Comparison of ENCODE assay signal across 8 cellular contexts in the genomic region with DNA sequence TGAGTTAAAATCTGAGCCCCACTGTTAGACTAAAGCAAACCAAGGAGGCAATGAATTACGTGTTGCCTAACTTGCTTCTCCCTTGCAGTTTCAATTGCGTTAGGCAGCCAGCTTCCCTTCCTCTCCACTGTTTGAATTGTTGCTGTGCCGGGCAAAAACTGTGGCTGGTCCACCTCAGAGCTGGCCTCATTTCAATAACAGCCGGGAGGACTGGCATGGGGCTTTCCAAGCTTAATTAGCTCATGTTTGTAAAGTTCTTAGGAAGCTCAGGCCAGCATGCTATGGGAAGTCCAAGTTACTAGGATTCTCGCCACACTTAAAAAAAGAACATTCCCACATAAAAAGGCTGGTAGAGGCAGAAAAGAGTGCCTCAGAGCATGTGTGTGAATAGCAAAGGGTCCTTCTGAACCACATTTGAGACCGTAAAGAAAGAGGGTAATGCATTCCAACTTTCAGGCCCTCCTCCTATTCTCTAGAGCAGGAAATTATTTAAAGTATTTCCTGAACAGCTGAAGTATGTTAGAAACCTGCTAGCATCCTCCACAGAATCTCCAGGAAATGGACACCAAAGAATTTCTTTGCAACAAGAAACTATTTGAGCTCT.
DNase-seq lines count a peak whose midpoint lies in the region; ATAC-seq, FAIRE-seq and TF ChIP-seq lines count a peak whose summit lies in the region.

No MANE protein-coding gene starts in this region.

- peaks cover 46% of the 10 kb centered on the region for H3K4me1 ChIP-seq in GM23248 (ENCODE audit: insufficient read depth)
- H3K4me1 ChIP-seq in GM12878 (ENCODE audit: control insufficient read depth, insufficient read depth, low read length): no peaks in the 10 kb centered on the region

- H3K9ac ChIP-seq in GM23248 (peak overlapping the region; percentile 78), GM12878 (ENCODE audit: control insufficient read depth, insufficient read depth, low read length) (no peak overlapping the region)

- no peaks in the 10 kb centered on the region for H3K9me3 ChIP-seq in GM23248 (ENCODE audit: low read depth)
- no peaks in the 10 kb centered on the region for H3K9me3 ChIP-seq in GM12878 (replicated peaks; ENCODE audit: control insufficient read depth, insufficient read depth, low read length)

- no peak for TF ChIP-seq POLR2A in GM12878 (IDR thresholded peaks at IDR 0.05; ENCODE audit: low read depth, low read length)

- TF ChIP-seq RAD21 in GM12878 (IDR thresholded peaks at IDR 0.05; ENCODE audit: insufficient read depth, low read depth, low read length): no peak

- H3K4me3 ChIP-seq in GM23248 (0 out of 2 replicates have a peak overlapping the region, but pooled peaks have one; percentile 22), GM12878 (no peak overlapping the region), skeletal muscle cell (ENCODE audit: low read depth, low read length) (no peak overlapping the region)

- no peak for FAIRE-seq in GM12878 (lab: Jason Lieb, UNC)

- no peak for TF ChIP-seq CTCF in GM12878 (IDR thresholded peaks at IDR 0.05 in 2 of 3, conservative IDR thresholded peaks at IDR 0.05 in 1 of 3; ENCODE audit: control insufficient read depth in 2 of 3, extremely low read depth in 1 of 3, insufficient read depth in 1 of 3, low read depth in 3 of 3, low read length in 3 of 3)

- H3K9me2 ChIP-seq in GM23248 (ENCODE audit: insufficient read depth): no peaks in the 10 kb centered on the region

- H3K27ac ChIP-seq in GM23248 (peak overlapping the region; percentile 95), GM12878 (ENCODE audit: control insufficient read depth, insufficient read depth) (no peak overlapping the region)

- TF ChIP-seq EP300 in GM12878 (IDR thresholded peaks at IDR 0.05; ENCODE audit: borderline replicate concordance in 1 of 2, control insufficient read depth in 1 of 2, low read depth in 2 of 2, low read length in 2 of 2): no peak

- DNase-seq in GM23248 (peak; percentile 50), GM12878 (ENCODE audit: low read depth, low spot score) (no peak), hypothalamus (lab: John Stamatoyannopoulos, UW) (peak in 28 of 51 donors; percentile 3 to 61 (median 37)), skeletal muscle cell (ENCODE audit: low read depth) (peak; percentile 54)
- no peak for DNase-seq in activated CD4-positive, CD25-positive, alpha-beta regulatory T cell treated with anti-CD3 and anti-CD28 coated beads, Interleukin-2, amount 50 U/mL, for 72 hours

- POLR2A ChIA-PET in GM12878 (lab: Charles Lee): no interaction called here

- H3K79me2 ChIP-seq in GM23248 (ENCODE audit: insufficient read depth): peaks cover 21% of the 10 kb centered on the region
- H3K79me2 ChIP-seq in GM12878 (ENCODE audit: control insufficient read depth, insufficient read depth, low read length): no peaks in the 10 kb centered on the region

- H3K4me2 ChIP-seq in GM23248 (ENCODE audit: unreplicated experiment) (peak overlapping the region; percentile 82), GM12878 (ENCODE audit: control insufficient read depth, insufficient read depth) (no peak overlapping the region)

- H2AFZ ChIP-seq in GM23248: peak overlapping the region; percentile 49
- H2AFZ ChIP-seq in GM12878 (ENCODE audit: control insufficient read depth, low read depth, low read length): no peak overlapping the region

- H3K36me3 ChIP-seq in GM23248 (ENCODE audit: low read depth) (no peaks in the 10 kb centered on the region), GM12878 (ENCODE audit: control insufficient read depth in 2 of 2, insufficient read depth in 2 of 2, low read length in 1 of 2) (no peaks in the 10 kb centered on the region)

- ATAC-seq in GM12878 (peak; percentile 80), GM19023 (IDR thresholded peaks at IDR 0.05; ENCODE audit: unreplicated experiment) (no peak), HG03520 (IDR thresholded peaks at IDR 0.05; ENCODE audit: unreplicated experiment) (no peak), HG03378 (IDR thresholded peaks at IDR 0.05; ENCODE audit: unreplicated experiment) (no peak)

- H3F3A ChIP-seq in GM23248 (ENCODE audit: insufficient read depth): peaks cover 50% of the 10 kb centered on the region

- RAD21 ChIA-PET in GM12878 (lab: Charles Lee; ENCODE audit: unreplicated experiment): no interaction called here

- intact Hi-C loops in GM12878 (cut with micrococcal nuclease; ENCODE audit: unreplicated experiment): no loop called here

- 13 to 16% methylated on average over 6 of the region's 6 CpGs for WGBS in GM23248 (ENCODE audit: low coverage in 1 of 2, low lambda C conversion rate in 2 of 2, missing lambda C conversion rate in 2 of 2), 2 experiments
- WGBS in GM12878 (ENCODE audit: insufficient coverage, insufficient replicate concordance, low lambda C conversion rate, missing lambda C conversion rate): 4% methylated on average over 6 of the region's 6 CpGs

- no peaks in the 10 kb centered on the region for H3K27me3 ChIP-seq in GM23248 (replicated peaks; ENCODE audit: insufficient read depth)
- no peaks in the 10 kb centered on the region for H3K27me3 ChIP-seq in GM12878 (replicated peaks in 1 of 2; ENCODE audit: control insufficient read depth in 2 of 2, insufficient read depth in 2 of 2, low read length in 1 of 2)

- no TSS peak for BruUV-seq in GM12878 (replicated peaks; lab: Mats Ljungman, UMichigan)

- CTCF ChIA-PET in GM12878 (lab: Yijun Ruan, JAX): interaction anchor here (1.7 kb wide), 1 partner anchor 322 kb away, joined by 10 read pairs; no protein-coding TSS in a partner anchor

- in situ Hi-C loops in GM23248 (cut with MboI) (no loop called here), GM12878 (cut with MboI) (no loop called here)

- H4K20me1 ChIP-seq in GM23248 (ENCODE audit: insufficient read depth): no peaks in the 10 kb centered on the region
- no peaks in the 10 kb centered on the region for H4K20me1 ChIP-seq in GM12878 (ENCODE audit: control insufficient read depth, insufficient read depth)

- SMC1A ChIA-PET in GM12878 (lab: Charles Lee; ENCODE audit: uncharacterized antibody, unreplicated experiment): interaction anchor here (0.6 kb wide), 1 partner anchor 404 kb away, joined by 3 read pairs; no protein-coding TSS in a partner anchor

TF ChIP-seq in GM12878, 131 proteins besides CTCF, POLR2A, EP300 and RAD21:
- TF ChIP-seq, protein P1, sequence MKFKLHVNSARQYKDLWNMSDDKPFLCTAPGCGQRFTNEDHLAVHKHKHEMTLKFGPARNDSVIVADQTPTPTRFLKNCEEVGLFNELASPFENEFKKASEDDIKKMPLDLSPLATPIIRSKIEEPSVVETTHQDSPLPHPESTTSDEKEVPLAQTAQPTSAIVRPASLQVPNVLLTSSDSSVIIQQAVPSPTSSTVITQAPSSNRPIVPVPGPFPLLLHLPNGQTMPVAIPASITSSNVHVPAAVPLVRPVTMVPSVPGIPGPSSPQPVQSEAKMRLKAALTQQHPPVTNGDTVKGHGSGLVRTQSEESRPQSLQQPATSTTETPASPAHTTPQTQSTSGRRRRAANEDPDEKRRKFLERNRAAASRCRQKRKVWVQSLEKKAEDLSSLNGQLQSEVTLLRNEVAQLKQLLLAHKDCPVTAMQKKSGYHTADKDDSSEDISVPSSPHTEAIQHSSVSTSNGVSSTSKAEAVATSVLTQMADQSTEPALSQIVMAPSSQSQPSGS (IDR thresholded peaks at IDR 0.05; ENCODE audit: low read length): no peak
- TF ChIP-seq RUNX3 (IDR thresholded peaks at IDR 0.05; ENCODE audit: low read length) (no peak), SREBF1 (IDR thresholded peaks at IDR 0.05; ENCODE audit: low read length) (no peak)
TF ChIP-seq in GM12878: peak in this region for 0.

Comparison
In these comparisons a context has a peak if more than half of its experiments do, and no peak if none do; other contexts are left out.
1. DNase-seq: peak in GM23248 (single experiment), hypothalamus (28 of 51) and skeletal muscle cell (single experiment); none in GM12878 (single experiment) and activated CD4-positive, CD25-positive, alpha-beta regulatory T cell treated with anti-CD3 and anti-CD28 coated beads, Interleukin-2, amount 50 U/mL, for 72 hours (single experiment).